Comparison of ENCODE assay signal across 1 cellular context in the genomic region with DNA sequence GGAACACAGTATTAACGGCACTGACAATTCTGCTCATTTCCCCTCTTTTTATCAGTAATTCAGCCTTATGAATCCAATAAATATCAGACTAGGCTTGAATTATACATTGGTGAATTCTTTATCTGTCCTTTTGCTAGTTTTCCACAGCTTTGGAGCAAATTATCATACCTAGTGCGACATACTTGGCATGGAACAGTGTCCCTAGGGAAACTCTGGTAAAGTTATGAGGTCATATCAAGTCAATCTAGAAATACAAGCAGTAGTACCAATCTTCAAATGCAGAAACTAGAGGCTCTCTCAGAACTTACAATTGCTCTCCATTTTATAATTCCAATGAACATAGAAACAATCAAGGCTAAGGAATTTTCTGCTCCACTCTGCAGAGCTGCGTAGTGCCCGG.
TF ChIP-seq lines count a peak whose summit lies in the region.

No MANE protein-coding gene starts in this region.

TF ChIP-seq in HEK293, 187 proteins besides CTCF, POLR2A, EP300 and RAD21 (continued from another document):
- TF ChIP-seq, protein P1, sequence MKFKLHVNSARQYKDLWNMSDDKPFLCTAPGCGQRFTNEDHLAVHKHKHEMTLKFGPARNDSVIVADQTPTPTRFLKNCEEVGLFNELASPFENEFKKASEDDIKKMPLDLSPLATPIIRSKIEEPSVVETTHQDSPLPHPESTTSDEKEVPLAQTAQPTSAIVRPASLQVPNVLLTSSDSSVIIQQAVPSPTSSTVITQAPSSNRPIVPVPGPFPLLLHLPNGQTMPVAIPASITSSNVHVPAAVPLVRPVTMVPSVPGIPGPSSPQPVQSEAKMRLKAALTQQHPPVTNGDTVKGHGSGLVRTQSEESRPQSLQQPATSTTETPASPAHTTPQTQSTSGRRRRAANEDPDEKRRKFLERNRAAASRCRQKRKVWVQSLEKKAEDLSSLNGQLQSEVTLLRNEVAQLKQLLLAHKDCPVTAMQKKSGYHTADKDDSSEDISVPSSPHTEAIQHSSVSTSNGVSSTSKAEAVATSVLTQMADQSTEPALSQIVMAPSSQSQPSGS (tag by site-specific recombination; IDR thresholded peaks at IDR 0.05; ENCODE audit: low read depth) = peak; percentile 53; the same call in 1 of the 2 replicates
